ENCODE assay signal across 12 cellular contexts in the genomic region with DNA sequence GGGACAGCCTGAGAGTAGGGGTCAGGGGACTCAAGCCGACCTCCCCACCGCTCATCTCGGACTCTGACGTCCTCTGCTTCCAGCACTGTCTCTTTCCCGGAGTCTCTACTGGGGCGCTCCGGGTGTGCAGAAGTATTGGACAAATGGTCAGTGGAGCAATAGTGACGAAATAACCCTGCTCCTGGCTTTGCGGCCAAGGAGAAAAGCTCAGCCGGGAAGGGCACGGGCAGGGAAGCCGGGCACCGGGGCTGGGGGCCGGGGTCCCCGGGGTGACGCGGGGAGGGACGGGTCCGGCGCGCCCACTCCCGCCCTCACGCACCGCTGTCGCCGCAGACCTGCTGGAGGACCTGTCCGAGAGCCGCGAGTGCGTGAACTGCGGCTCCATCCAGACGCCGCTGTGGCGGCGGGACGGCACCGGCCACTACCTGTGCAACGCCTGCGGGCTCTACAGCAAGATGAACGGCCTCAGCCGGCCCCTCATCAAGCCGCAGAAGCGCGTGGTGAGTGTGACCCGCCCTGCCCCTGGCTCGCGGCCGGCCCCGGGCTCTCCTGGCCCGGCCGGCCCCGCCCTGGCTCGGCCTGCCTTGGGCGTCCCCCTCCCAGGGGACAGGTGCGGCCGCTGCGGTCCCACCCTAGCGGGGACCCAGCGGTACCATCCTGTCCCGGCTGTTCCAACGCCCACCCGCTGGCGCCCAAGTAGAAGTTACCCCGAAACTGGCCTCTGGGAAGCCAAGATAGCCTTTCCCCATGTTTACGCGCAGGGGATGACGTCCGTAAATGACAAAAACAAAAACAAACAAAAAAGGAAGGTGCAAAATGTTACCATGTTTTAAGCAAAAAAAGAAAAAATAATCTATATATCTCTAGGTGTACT. TPM values are rescaled to one million over a fixed set of nuclear protein-coding genes. Genes with fewer than 3 reads are reported as not detected.
DNase-seq lines count a peak whose midpoint lies in the region; TF ChIP-seq lines count a peak whose summit lies in the region.
"Had no signal": no experiment of that assay in that cellular context is flagged by ENCODE, and none has a peak within 500 bp of the region (broad histone marks: within the 10 kb centered on the region; RNA-seq: fewer than 3 reads in every experiment).

No MANE protein-coding gene starts in this region.

- no peaks in the 10 kb centered on the region for H3K9me3 ChIP-seq in colonic mucosa

- no peak for TF ChIP-seq POLR2A in erythroblast (IDR thresholded peaks at IDR 0.05; ENCODE audit: low read length)

- H3K36me3 ChIP-seq in H7 (replicated peaks; ENCODE audit: control insufficient read depth, insufficient read depth, low read length): no peaks in the 10 kb centered on the region
- no peaks in the 10 kb centered on the region for H3K36me3 ChIP-seq in colonic mucosa
- no peaks in the 10 kb centered on the region for H3K36me3 ChIP-seq in kidney epithelial cell (ENCODE audit: control insufficient read depth, insufficient read depth, low read length)

- peaks cover 2% of the 10 kb centered on the region for H3K4me1 ChIP-seq in colonic mucosa

- intact Hi-C loops in colonic mucosa (cut with DNase I): no loop called here

- H3K4me3 ChIP-seq in H7 (ENCODE audit: insufficient read depth, low read depth, low read length) (peak overlapping the region; percentile 26), colonic mucosa (peak overlapping the region; percentile 10), kidney epithelial cell (ENCODE audit: low read depth, low read length) (peak overlapping the region; percentile 15)
- H3K4me3 ChIP-seq: BLaER1 had no signal

- H3K27me3 ChIP-seq in H7 (ENCODE audit: control insufficient read depth, insufficient read depth, low read length) (peaks cover 88% of the 10 kb centered on the region), colonic mucosa (no peaks in the 10 kb centered on the region), kidney epithelial cell (ENCODE audit: control insufficient read depth, insufficient read depth, low read length) (peaks cover 46% of the 10 kb centered on the region)
- H3K27me3 ChIP-seq: BLaER1 had no signal

- POLR2A ChIA-PET in GM10248 (lab: Yijun Ruan, JAX): no interaction called here

- TF ChIP-seq CTCF in colonic mucosa (IDR thresholded peaks at IDR 0.05) (no peak), kidney epithelial cell (IDR thresholded peaks at IDR 0.05; ENCODE audit: insufficient read depth, low read length, poor library complexity, severe bottlenecking) (no peak), GM10248 (IDR thresholded peaks at IDR 0.05; ENCODE audit: control extremely low read depth, extremely low read depth, low read depth, missing control alignments) (no peak)

- DNase-seq in H7 (peak; percentile 77), colonic mucosa (peak; percentile 50), kidney epithelial cell (ENCODE audit: low read depth) (no peak), retina (peak; percentile 50), dermis blood vessel endothelial cell (no peak), GM10248 (ENCODE audit: extremely low spot score) (no peak), erythroblast (lab: John Stamatoyannopoulos, UW) (no peak), hippocampal formation (lab: John Stamatoyannopoulos, UW) (no peak)
- DNase-seq: caudate nucleus, NCI-H146, nucleus accumbens had no signal

- peak overlapping the region; percentile 51 to 92 for H3K9ac ChIP-seq in colonic mucosa (ENCODE audit: low read depth in 2 of 2, low read length in 2 of 2)
- H3K9ac ChIP-seq: BLaER1 had no signal

- CTCF ChIA-PET in GM10248 (lab: Yijun Ruan, JAX): no interaction called here

- H3K27ac ChIP-seq in colonic mucosa: peak overlapping the region; percentile 48
- H3K27ac ChIP-seq: BLaER1 had no signal

RNA-seq across cellular contexts. Expression of gene GATA6, which starts 7.5 kb away (rescaled TPM):
- 8.8 and 37.7 TPM in 2 replicates for total RNA-seq in H7 (2014; rRNA removed; shearing (Covaris generic))
- 10 to 100 TPM; 52.7 to 61.3 TPM for total RNA-seq in colonic mucosa
- 2.5 TPM in 2 replicates for total RNA-seq in kidney epithelial cell
- total RNA-seq in dermis blood vessel endothelial cell: 0.51 and 0.98 TPM in 2 replicates

Comparison
In these comparisons a context has a peak if more than half of its experiments do, and no peak if none do; other contexts are left out.
1. DNase-seq: peak in H7 (single experiment), colonic mucosa (single experiment) and retina (single experiment); none in kidney epithelial cell (single experiment), dermis blood vessel endothelial cell (single experiment), GM10248 (single experiment), erythroblast (0 of 2) and hippocampal formation (0 of 2).
2. Peak in every context shown above with its lines, with median percentiles within 50 percentile points of each other: H3K4me3 ChIP-seq.